7 cellular contexts compared by ENCODE assay signal in the genomic region with DNA sequence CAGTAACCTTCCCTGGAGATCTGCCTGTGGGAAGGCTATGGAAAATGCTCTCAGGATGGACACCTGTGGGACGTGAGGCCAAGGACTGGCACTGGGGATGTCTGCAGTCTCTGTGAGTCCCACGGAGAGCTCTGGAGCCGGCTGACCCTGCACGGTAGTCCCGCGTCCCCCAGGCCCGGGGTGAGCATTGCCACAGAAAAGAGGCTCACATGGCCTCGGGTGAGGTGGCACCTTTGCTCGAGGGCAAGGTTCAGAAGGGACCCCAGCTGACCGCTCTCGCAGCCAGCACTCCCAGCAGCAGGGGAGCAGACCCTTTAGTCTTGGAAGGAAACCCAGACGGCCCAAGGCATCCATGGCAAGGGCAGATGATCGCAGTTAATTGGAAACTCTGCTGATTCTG. TPM values are rescaled to one million over a fixed set of nuclear protein-coding genes. Genes with fewer than 3 reads are reported as not detected.
"Had no signal": no experiment of that assay in that cellular context is flagged by ENCODE, and none has a peak within 500 bp of the region (broad histone marks: within the 10 kb centered on the region; RNA-seq: fewer than 3 reads in every experiment).

No MANE protein-coding gene starts in this region.

- H3K9me3 Mint-ChIP-seq: GM23338, H9, HFFc6, IgD-negative memory B cell had no signal

- ATAC-seq: GM23338, HepG2 had no signal

- H3K4me3 Mint-ChIP-seq: GM23338, H9, HFFc6, IgD-negative memory B cell had no signal

- H3K36me3 Mint-ChIP-seq: IgD-negative memory B cell had no signal

- DNase-seq: H9, HCEC 1CT, HFFc6 had no signal

- H3K4me3 ChIP-seq: GM23338 had no signal

- H3K27ac Mint-ChIP-seq: GM23338, H9, HFFc6, IgD-negative memory B cell had no signal

- H3K27ac ChIP-seq: HL-60 had no signal

RNA-seq across cellular contexts. Expression of gene RTL6, which starts 9.0 kb away (rescaled TPM):
- total RNA-seq: HepG2 had no signal
